In the genomic region with DNA sequence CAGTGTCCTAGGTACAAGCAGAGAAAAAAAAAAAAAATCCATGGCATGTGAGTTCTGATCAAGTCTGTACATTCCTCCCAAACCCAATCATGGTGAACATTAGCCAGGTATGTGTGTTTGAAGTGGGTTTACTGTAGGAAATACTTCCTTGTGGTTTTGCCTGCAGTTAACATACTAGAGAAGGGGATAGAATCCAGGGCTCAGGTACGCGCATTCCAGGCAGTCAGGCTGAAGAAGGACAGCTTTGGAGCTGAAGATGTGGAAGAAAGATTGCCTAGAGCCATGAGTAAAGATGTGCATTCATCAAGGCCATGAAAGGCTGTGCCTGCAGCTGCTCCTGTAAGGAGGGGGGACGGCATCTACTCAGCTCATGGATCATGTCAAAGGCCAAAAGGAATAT, we compare ENCODE assay signal across 31 cellular contexts.
"Had no signal": no experiment of that assay in that cellular context is flagged by ENCODE, and none has a peak within 500 bp of the region (broad histone marks: within the 10 kb centered on the region; RNA-seq: fewer than 3 reads in every experiment).

No MANE protein-coding gene starts in this region.

- H3K27ac Mint-ChIP-seq: activated CD4-positive, alpha-beta T cell treated with anti-CD3 and anti-CD28 coated beads for 36 hours; activated CD4-positive, alpha-beta T cell treated with anti-CD3 and anti-CD28 coated beads, Interleukin-2, amount 10 ng/mL, durations not matched to agents 7 days and 5 days; activated CD8-positive, alpha-beta T cell treated with anti-CD3 and anti-CD28 coated beads for 36 hours; activated naive CD4-positive, alpha-beta T cell treated with anti-CD3 and anti-CD28 coated beads for 36 hours; activated naive CD4-positive, alpha-beta T cell treated with anti-CD3 and anti-CD28 coated beads, Interleukin-2, amount 50 U/mL, for 24 hours; activated naive CD8-positive, alpha-beta T cell treated with anti-CD3 and anti-CD28 coated beads for 36 hours; activated naive CD8-positive, alpha-beta T cell treated with anti-CD3 and anti-CD28 coated beads, Interleukin-2, amount 50 U/mL, for 24 hours; activated T-helper 2 cell treated with anti-CD3 and anti-CD28 coated beads, Interferon-gamma antibody, Interleukin-2, Interleukin-4, amounts not matched to agents 10 μg/mL and 5 μg/mL and 100 μg/mL, durations not matched to agents 14 hours and 24 hours and 36 hours; effector memory CD8-positive, alpha-beta T cell; T-helper 17 cell; T-helper 2 cell treated with Interferon-gamma antibody and Interleukin-4, amounts not matched to agents 5 μg/mL and 100 μg/mL, for 36 hours had no signal

- H3K4me3 Mint-ChIP-seq: activated CD4-positive, alpha-beta T cell treated with anti-CD3 and anti-CD28 coated beads for 36 hours; activated CD4-positive, alpha-beta T cell treated with anti-CD3 and anti-CD28 coated beads, Interleukin-2, amount 10 ng/mL, durations not matched to agents 7 days and 5 days; activated CD8-positive, alpha-beta T cell treated with anti-CD3 and anti-CD28 coated beads for 36 hours; activated naive CD4-positive, alpha-beta T cell treated with anti-CD3 and anti-CD28 coated beads for 36 hours; activated naive CD4-positive, alpha-beta T cell treated with anti-CD3 and anti-CD28 coated beads, Interleukin-2, amount 50 U/mL, for 24 hours; activated naive CD8-positive, alpha-beta T cell treated with anti-CD3 and anti-CD28 coated beads for 36 hours; activated naive CD8-positive, alpha-beta T cell treated with anti-CD3 and anti-CD28 coated beads, Interleukin-2, amount 50 U/mL, for 24 hours; activated T-cell treated with anti-CD3 and anti-CD28 coated beads, Interleukin-2, amount 50 U/mL, for 4 hours; effector memory CD8-positive, alpha-beta T cell; T-helper 17 cell; T-helper 2 cell treated with Interferon-gamma antibody and Interleukin-4, amounts not matched to agents 5 μg/mL and 100 μg/mL, for 36 hours had no signal

- H3K4me1 Mint-ChIP-seq: activated CD4-positive, alpha-beta T cell treated with anti-CD3 and anti-CD28 coated beads for 36 hours; activated CD4-positive, alpha-beta T cell treated with anti-CD3 and anti-CD28 coated beads, Interleukin-2, amount 10 ng/mL, durations not matched to agents 7 days and 5 days; activated naive CD4-positive, alpha-beta T cell treated with anti-CD3 and anti-CD28 coated beads, Interleukin-2, amount 50 U/mL, for 24 hours; activated naive CD8-positive, alpha-beta T cell treated with anti-CD3 and anti-CD28 coated beads for 36 hours; activated naive CD8-positive, alpha-beta T cell treated with anti-CD3 and anti-CD28 coated beads, Interleukin-2, amount 50 U/mL, for 24 hours; T-helper 17 cell had no signal

- H3K27me3 ChIP-seq: adrenal gland, body of pancreas had no signal

- H3K36me3 Mint-ChIP-seq: activated naive CD4-positive, alpha-beta T cell treated with anti-CD3 and anti-CD28 coated beads, Interleukin-2, amount 50 U/mL, for 24 hours; activated naive CD8-positive, alpha-beta T cell treated with anti-CD3 and anti-CD28 coated beads for 36 hours had no signal

- ATAC-seq: activated CD4-positive, alpha-beta T cell treated with anti-CD3 and anti-CD28 coated beads for 36 hours; activated CD8-positive, alpha-beta T cell treated with anti-CD3 and anti-CD28 coated beads for 36 hours; activated naive CD8-positive, alpha-beta T cell treated with anti-CD3 and anti-CD28 coated beads, Interleukin-2, amount 50 U/mL, for 24 hours; activated T-cell treated with anti-CD3 and anti-CD28 coated beads, Interleukin-2, amount 50 U/mL, for 4 hours; body of pancreas; effector memory CD8-positive, alpha-beta T cell; gastroesophageal sphincter; heart right ventricle; T-helper 17 cell had no signal

- H3K9me3 ChIP-seq: adrenal gland, body of pancreas, esophagus squamous epithelium, gastroesophageal sphincter had no signal

- H3K9me3 Mint-ChIP-seq: activated CD4-positive, alpha-beta T cell treated with anti-CD3 and anti-CD28 coated beads, Interleukin-2, amount 10 ng/mL, durations not matched to agents 7 days and 5 days; activated CD8-positive, alpha-beta T cell treated with anti-CD3 and anti-CD28 coated beads for 36 hours; activated naive CD8-positive, alpha-beta T cell treated with anti-CD3 and anti-CD28 coated beads for 36 hours; activated naive CD8-positive, alpha-beta T cell treated with anti-CD3 and anti-CD28 coated beads, Interleukin-2, amount 50 U/mL, for 24 hours; activated T-helper 2 cell treated with anti-CD3 and anti-CD28 coated beads, Interferon-gamma antibody, Interleukin-2, Interleukin-4, amounts not matched to agents 10 μg/mL and 5 μg/mL and 100 μg/mL, durations not matched to agents 14 hours and 24 hours and 36 hours; T-helper 2 cell treated with Interferon-gamma antibody and Interleukin-4, amounts not matched to agents 5 μg/mL and 100 μg/mL, for 36 hours had no signal

- H3K4me1 ChIP-seq: adrenal gland, body of pancreas, gastroesophageal sphincter, heart right ventricle had no signal

- H3K36me3 ChIP-seq: adrenal gland, esophagus squamous epithelium, gastroesophageal sphincter, heart right ventricle had no signal

- H3K27me3 Mint-ChIP-seq: activated CD4-positive, alpha-beta T cell treated with anti-CD3 and anti-CD28 coated beads, Interleukin-2, amount 10 ng/mL, durations not matched to agents 7 days and 5 days; T-helper 17 cell had no signal

- H3K4me3 ChIP-seq: adrenal gland, body of pancreas, esophagus squamous epithelium, gastroesophageal sphincter, heart right ventricle had no signal

- DNase-seq: activated CD4-positive, alpha-beta T cell treated with anti-CD3 and anti-CD28 coated beads for 36 hours; activated CD4-positive, alpha-beta T cell treated with anti-CD3 and anti-CD28 coated beads, Interleukin-2, amount 10 ng/mL, durations not matched to agents 7 days and 5 days; activated CD4-positive, alpha-beta T cell treated with anti-CD3 and anti-CD28 coated beads, Interleukin-2, amount 50 U/mL, for 48 hours; activated CD4-positive, CD25-positive, alpha-beta regulatory T cell; activated CD4-positive, CD25-positive, alpha-beta regulatory T cell treated with anti-CD3 and anti-CD28 coated beads, Interleukin-2, amount 50 U/mL, for 72 hours; activated CD8-positive, alpha-beta memory T cell treated with anti-CD3 and anti-CD28 coated beads for 24 hours; activated CD8-positive, alpha-beta T cell treated with anti-CD3 and anti-CD28 coated beads for 36 hours; activated effector memory CD4-positive, alpha-beta T cell treated with anti-CD3 and anti-CD28 coated beads, Interleukin-2, amount 50 U/mL, for 16 hours; activated naive CD4-positive, alpha-beta T cell treated with anti-CD3 and anti-CD28 coated beads for 36 hours; activated naive CD8-positive, alpha-beta T cell treated with anti-CD3 and anti-CD28 coated beads for 36 hours; activated naive CD8-positive, alpha-beta T cell treated with anti-CD3 and anti-CD28 coated beads, Interleukin-2, amount 50 U/mL, for 24 hours; activated T-cell treated with anti-CD3 and anti-CD28 coated beads, Interleukin-2, amount 50 U/mL, for 4 hours; adrenal gland; amygdala; aorta; body of pancreas; caudate nucleus; cortex of kidney; dermis blood vessel endothelial cell; effector CD4-positive, alpha-beta T cell; effector memory CD8-positive, alpha-beta T cell; erythroblast; esophagus squamous epithelium; foreskin melanocyte; heart right ventricle; T-helper 1 cell; T-helper 17 cell had no signal
